Comparison of ENCODE assay signal across 10 cellular contexts in genomic region chr10:100348389-100348927, GRCh38. TPM values are rescaled to one million over a fixed set of nuclear protein-coding genes. Genes with fewer than 3 reads are reported as not detected.
DNase-seq lines count a peak whose midpoint lies in the region; FAIRE-seq and TF ChIP-seq lines count a peak whose summit lies in the region.
"Had no signal": no experiment of that assay in that cellular context is flagged by ENCODE, and none has a peak within 500 bp of the region (broad histone marks: within the 10 kb centered on the region; RNA-seq: fewer than 3 reads in every experiment).

No MANE protein-coding gene starts in this region.

- FAIRE-seq in small intestine (lab: Jason Lieb, UNC) = no peak

- H3K79me2 ChIP-seq in OCI-LY7 (ENCODE audit: insufficient read depth, low read depth, low read length) = peaks cover 60% of the 10 kb centered on the region

- no peaks in the 10 kb centered on the region for H3K9me2 ChIP-seq in OCI-LY7 (ENCODE audit: insufficient read depth, low read length)

- intact Hi-C loops in OCI-LY7 (cut with micrococcal nuclease; ENCODE audit: unreplicated experiment) = no loop called here

- WGBS in small intestine, 3 donors = 86 to 94% (median 88%) methylated on average over 3 of the region's 3 CpGs

- CTCF ChIA-PET in OCI-LY7 (lab: Charles Lee; ENCODE audit: unreplicated experiment) = interaction anchor here (1.0 kb wide), 1 partner anchor 25 kb away, joined by 4 read pairs; no protein-coding TSS in a partner anchor

- no peak for TF ChIP-seq CTCF in OCI-LY7 (conservative IDR thresholded peaks at IDR 0.05; ENCODE audit: low read length)

- H3K4me3 ChIP-seq in OCI-LY7 (ENCODE audit: low read depth, low read length, poor library complexity, severe bottlenecking) (peak overlapping the region; percentile 95), endocrine pancreas (ENCODE audit: control insufficient read depth, insufficient read depth, low read length) (peak overlapping the region; percentile 71), neuron (ENCODE audit: low read length) (peak overlapping the region; percentile 82), small intestine (ENCODE audit: low read depth in 1 of 2, low read length in 2 of 2) (peak overlapping the region in 1 of 2 donors; percentile 66)

- peaks cover 32% of the 10 kb centered on the region for H4K20me1 ChIP-seq in OCI-LY7 (ENCODE audit: insufficient read depth, low read length)

- POLR2A ChIA-PET in OCI-LY7 (lab: Charles Lee) = interaction anchor here (1.0 to 8.5 kb wide), 8 partner anchors 9 to 30 kb away, joined by 3 to 88 read pairs (median 34); no protein-coding TSS in a partner anchor

- H3K9ac ChIP-seq in ES-I3 (ENCODE audit: low read depth, low read length) = peak overlapping the region; percentile 93
- peak overlapping the region; percentile 71 for H3K9ac ChIP-seq in endocrine pancreas (ENCODE audit: control insufficient read depth, insufficient read depth, low read length)

- H2AFZ ChIP-seq in OCI-LY7 (ENCODE audit: low read length) (no peak overlapping the region), neuron (ENCODE audit: low read depth, low read length) (no peak overlapping the region)

- peak overlapping the region; percentile 88 for H3K4me2 ChIP-seq in OCI-LY7 (ENCODE audit: low read length)

- no peaks in the 10 kb centered on the region for H3K27me3 ChIP-seq in endocrine pancreas (ENCODE audit: control insufficient read depth, insufficient read depth, low read length)
- H3K27me3 ChIP-seq in neuron (ENCODE audit: insufficient read depth, low read length) = no peaks in the 10 kb centered on the region
- H3K27me3 ChIP-seq in small intestine (ENCODE audit: control insufficient read depth in 2 of 2, insufficient read depth in 2 of 2, low read length in 2 of 2) = no peaks in the 10 kb centered on the region

- no peak for DNase-seq in OCI-LY7 (ENCODE audit: low spot score)
- no peak for DNase-seq in MV-4-11 (lab: John Stamatoyannopoulos, UW)
- no peak for DNase-seq in HCEC 1CT
- DNase-seq in small intestine = no peak
- DNase-seq in effector CD8-positive, alpha-beta T cell (lab: John Stamatoyannopoulos, UW) = no peak

- H3K4me1 ChIP-seq in ES-I3 (ENCODE audit: insufficient read depth, low read length) = peaks cover 13% of the 10 kb centered on the region
- H3K4me1 ChIP-seq in OCI-LY7 (ENCODE audit: insufficient read depth, low read length, poor library complexity, severe bottlenecking) = peaks cover 55% of the 10 kb centered on the region
- peaks cover 5% of the 10 kb centered on the region for H3K4me1 ChIP-seq in endocrine pancreas (ENCODE audit: control insufficient read depth, insufficient read depth, low read length)
- peaks cover 45% of the 10 kb centered on the region for H3K4me1 ChIP-seq in neuron (ENCODE audit: insufficient read depth, low read length)
- H3K4me1 ChIP-seq in small intestine (ENCODE audit: control insufficient read depth in 2 of 2, insufficient read depth in 1 of 2, low read depth in 1 of 2, low read length in 1 of 2) = no peaks in the 10 kb centered on the region

- no TSS peak for BruUV-seq in OCI-LY7 (replicated peaks; lab: Mats Ljungman, UMichigan)

- H3K36me3 ChIP-seq in ES-I3 (ENCODE audit: insufficient read depth, low read length) (peaks cover 51% of the 10 kb centered on the region), OCI-LY7 (ENCODE audit: insufficient read depth, low read length) (peaks cover 62% of the 10 kb centered on the region), endocrine pancreas (ENCODE audit: control insufficient read depth, insufficient read depth, low read length) (no peaks in the 10 kb centered on the region), neuron (ENCODE audit: insufficient read depth, low read length) (peaks cover 52% of the 10 kb centered on the region), small intestine (ENCODE audit: control insufficient read depth in 2 of 2, insufficient read depth in 2 of 2, low read length in 2 of 2) (peaks cover 3 to 4% of the 10 kb centered on the region in 2 donors)

- H3K27ac ChIP-seq in OCI-LY7 (ENCODE audit: low read depth, low read length, poor library complexity, severe bottlenecking) (peak overlapping the region; percentile 64), small intestine (ENCODE audit: low read depth in 1 of 2, low read length in 1 of 2) (no peak overlapping the region)

- H3K9me3 ChIP-seq in ES-I3 (ENCODE audit: control insufficient read depth, insufficient read depth, low read length) = no peaks in the 10 kb centered on the region
- H3K9me3 ChIP-seq in OCI-LY7 (ENCODE audit: low read length) = no peaks in the 10 kb centered on the region
- H3K9me3 ChIP-seq in endocrine pancreas (ENCODE audit: control insufficient read depth, low read length) = no peaks in the 10 kb centered on the region
- no peaks in the 10 kb centered on the region for H3K9me3 ChIP-seq in neuron (ENCODE audit: low read length)
- no peaks in the 10 kb centered on the region for H3K9me3 ChIP-seq in small intestine (ENCODE audit: control insufficient read depth, low read depth)

RNA-seq across cellular contexts. Expression of gene SCD, which starts 1.4 kb away (rescaled TPM):
- total RNA-seq in OCI-LY7 (2014; rRNA removed; shearing (Covaris generic)) = 66.1 and 76.8 TPM in 2 replicates
- total RNA-seq in OCI-LY7 (2022) = 291 and 327 TPM in 2 replicates
- polyA plus RNA-seq in small intestine = 100 to 1,000 TPM in 1 of 3 donors, 10 to 100 TPM in 2; 14.8 to 144 (median 20.5) TPM

RNA-seq across cellular contexts. Expression of gene PKD2L1, which starts 18.4 kb away (rescaled TPM):
- total RNA-seq in OCI-LY7 (2014; rRNA removed; shearing (Covaris generic)) = not detected in 2 replicates
- 0.76 TPM in 1 of 2 replicates, not detected in the other for total RNA-seq in OCI-LY7 (2022)
- under 1 TPM in 2 of 3 donors, not detected in 1; 0.10 to 0.27 TPM for polyA plus RNA-seq in small intestine
- total RNA-seq: activated CD8-positive, alpha-beta memory T cell treated with anti-CD3 and anti-CD28 coated beads for 36 hours; LHCN-M2 had no signal
